Comparison of ENCODE assay signal across 1 cellular context in genomic region chr6:155524249-155524651, GRCh38.
TF ChIP-seq lines count a peak whose summit lies in the region.

No MANE protein-coding gene starts in this region.

TF ChIP-seq in H1, 55 proteins besides CTCF, POLR2A, EP300 and RAD21:
- TF ChIP-seq TCF12 (IDR thresholded peaks at IDR 0.05; ENCODE audit: low read depth, low read length): no peak
- no peak for TF ChIP-seq CBX5 (IDR thresholded peaks at IDR 0.05; ENCODE audit: low read depth, low read length)
- no peak for TF ChIP-seq GTF2F1 (IDR thresholded peaks at IDR 0.05; ENCODE audit: borderline replicate concordance, low read depth, low read length)
- TF ChIP-seq E2F6 (IDR thresholded peaks at IDR 0.05): no peak
- TF ChIP-seq SP2 (IDR thresholded peaks at IDR 0.05; ENCODE audit: low read length): no peak
